Comparison of ENCODE assay signal across 1 cellular context in the genomic region with DNA sequence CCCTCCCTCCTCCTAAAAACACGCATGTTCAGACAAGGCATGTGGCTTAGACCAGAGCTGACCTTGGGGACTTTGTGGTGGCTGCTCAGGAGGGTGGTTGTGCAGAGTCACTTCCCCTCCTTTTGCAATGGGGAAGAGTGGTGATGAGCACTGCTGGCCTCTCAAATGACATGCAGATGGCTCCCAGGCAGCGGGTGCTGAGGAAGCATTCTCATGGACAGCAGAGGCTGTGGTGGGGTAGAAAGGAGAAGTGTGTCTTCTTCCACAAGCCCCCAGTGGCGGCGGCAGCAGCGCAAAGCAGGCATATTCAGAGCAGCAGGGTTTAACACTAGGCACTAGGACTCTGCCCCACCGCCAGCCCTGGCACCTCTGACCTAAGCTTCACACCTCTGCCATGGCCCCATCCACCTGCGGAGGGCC.
TF ChIP-seq lines count a peak whose summit lies in the region.

No MANE protein-coding gene starts in this region.

TF ChIP-seq in GM23338, 12 proteins besides CTCF, POLR2A, EP300 and RAD21 (continued from another document):
- TF ChIP-seq, protein P1, sequence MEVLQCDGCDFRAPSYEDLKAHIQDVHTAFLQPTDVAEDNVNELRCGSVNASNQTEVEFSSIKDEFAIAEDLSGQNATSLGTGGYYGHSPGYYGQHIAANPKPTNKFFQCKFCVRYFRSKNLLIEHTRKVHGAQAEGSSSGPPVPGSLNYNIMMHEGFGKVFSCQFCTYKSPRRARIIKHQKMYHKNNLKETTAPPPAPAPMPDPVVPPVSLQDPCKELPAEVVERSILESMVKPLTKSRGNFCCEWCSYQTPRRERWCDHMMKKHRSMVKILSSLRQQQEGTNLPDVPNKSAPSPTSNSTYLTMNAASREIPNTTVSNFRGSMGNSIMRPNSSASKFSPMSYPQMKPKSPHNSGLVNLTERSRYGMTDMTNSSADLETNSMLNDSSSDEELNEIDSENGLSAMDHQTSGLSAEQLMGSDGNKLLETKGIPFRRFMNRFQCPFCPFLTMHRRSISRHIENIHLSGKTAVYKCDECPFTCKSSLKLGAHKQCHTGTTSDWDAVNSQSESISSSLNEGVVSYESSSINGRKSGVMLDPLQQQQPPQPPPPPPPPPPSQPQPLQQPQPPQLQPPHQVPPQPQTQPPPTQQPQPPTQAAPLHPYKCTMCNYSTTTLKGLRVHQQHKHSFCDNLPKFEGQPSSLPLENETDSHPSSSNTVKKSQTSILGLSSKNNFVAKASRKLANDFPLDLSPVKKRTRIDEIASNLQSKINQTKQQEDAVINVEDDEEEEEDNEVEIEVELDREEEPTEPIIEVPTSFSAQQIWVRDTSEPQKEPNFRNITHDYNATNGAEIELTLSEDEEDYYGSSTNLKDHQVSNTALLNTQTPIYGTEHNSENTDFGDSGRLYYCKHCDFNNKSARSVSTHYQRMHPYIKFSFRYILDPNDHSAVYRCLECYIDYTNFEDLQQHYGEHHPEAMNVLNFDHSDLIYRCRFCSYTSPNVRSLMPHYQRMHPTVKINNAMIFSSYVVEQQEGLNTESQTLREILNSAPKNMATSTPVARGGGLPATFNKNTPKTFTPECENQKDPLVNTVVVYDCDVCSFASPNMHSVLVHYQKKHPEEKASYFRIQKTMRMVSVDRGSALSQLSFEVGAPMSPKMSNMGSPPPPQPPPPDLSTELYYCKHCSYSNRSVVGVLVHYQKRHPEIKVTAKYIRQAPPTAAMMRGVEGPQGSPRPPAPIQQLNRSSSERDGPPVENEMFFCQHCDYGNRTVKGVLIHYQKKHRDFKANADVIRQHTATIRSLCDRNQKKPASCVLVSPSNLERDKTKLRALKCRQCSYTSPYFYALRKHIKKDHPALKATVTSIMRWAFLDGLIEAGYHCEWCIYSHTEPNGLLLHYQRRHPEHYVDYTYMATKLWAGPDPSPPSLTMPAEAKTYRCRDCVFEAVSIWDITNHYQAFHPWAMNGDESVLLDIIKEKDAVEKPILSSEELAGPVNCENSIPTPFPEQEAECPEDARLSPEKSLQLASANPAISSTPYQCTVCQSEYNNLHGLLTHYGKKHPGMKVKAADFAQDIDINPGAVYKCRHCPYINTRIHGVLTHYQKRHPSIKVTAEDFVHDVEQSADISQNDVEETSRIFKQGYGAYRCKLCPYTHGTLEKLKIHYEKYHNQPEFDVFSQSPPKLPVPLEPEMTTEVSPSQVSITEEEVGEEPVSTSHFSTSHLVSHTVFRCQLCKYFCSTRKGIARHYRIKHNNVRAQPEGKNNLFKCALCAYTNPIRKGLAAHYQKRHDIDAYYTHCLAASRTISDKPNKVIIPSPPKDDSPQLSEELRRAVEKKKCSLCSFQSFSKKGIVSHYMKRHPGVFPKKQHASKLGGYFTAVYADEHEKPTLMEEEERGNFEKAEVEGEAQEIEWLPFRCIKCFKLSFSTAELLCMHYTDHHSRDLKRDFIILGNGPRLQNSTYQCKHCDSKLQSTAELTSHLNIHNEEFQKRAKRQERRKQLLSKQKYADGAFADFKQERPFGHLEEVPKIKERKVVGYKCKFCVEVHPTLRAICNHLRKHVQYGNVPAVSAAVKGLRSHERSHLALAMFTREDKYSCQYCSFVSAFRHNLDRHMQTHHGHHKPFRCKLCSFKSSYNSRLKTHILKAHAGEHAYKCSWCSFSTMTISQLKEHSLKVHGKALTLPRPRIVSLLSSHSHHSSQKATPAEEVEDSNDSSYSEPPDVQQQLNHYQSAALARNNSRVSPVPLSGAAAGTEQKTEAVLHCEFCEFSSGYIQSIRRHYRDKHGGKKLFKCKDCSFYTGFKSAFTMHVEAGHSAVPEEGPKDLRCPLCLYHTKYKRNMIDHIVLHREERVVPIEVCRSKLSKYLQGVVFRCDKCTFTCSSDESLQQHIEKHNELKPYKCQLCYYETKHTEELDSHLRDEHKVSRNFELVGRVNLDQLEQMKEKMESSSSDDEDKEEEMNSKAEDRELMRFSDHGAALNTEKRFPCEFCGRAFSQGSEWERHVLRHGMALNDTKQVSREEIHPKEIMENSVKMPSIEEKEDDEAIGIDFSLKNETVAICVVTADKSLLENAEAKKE (CRISPR knock-in tag; IDR thresholded peaks at IDR 0.05) = no peak
- TF ChIP-seq STAT1 (IDR thresholded peaks at IDR 0.05; ENCODE audit: unreplicated experiment) = no peak
- no peak for TF ChIP-seq CREB1 (CRISPR knock-in tag; IDR thresholded peaks at IDR 0.05; ENCODE audit: low read depth)
- no peak for TF ChIP-seq ZNF114 (CRISPR knock-in tag; IDR thresholded peaks at IDR 0.05)
- no peak for TF ChIP-seq JUNB (IDR thresholded peaks at IDR 0.05; ENCODE audit: unreplicated experiment)
- no peak for TF ChIP-seq NANOG (IDR thresholded peaks at IDR 0.05; ENCODE audit: borderline replicate concordance)
